In the genomic region with DNA sequence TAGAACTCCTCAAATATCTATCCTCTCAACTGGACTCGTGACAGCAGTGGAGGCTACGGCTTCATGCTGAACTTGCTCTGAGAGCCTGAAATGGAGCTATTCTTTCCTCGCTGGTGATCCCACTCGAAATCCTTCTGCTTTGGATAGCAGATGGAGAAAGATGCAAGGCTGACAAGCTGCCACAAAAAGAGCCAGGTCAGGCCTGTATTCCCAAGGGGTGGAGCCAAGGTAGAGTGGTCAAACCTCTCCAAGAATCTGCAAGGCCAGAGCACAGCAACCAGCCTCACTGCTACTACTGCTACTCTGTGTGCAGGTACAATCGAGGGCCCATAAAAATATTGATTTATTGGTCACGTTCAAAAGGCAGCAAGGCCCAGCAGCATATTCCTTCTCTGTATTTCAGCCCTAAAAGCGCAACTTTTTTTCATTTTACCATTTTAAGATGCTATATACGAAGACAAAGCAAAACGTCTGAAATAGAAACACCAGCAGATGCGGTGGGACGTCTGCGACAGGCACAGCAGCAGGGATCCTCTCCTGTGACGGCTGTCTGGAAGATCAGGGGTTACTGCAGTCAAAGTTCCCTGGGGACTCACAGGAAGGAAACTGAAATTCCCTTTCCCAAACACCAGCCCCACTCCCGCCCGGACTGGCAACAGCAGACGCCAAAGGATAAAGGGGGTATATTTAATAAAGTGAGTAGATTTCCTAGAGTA, we compare ENCODE assay signal across 8 cellular contexts. TPM values are rescaled to one million over a fixed set of nuclear protein-coding genes. Genes with fewer than 3 reads are reported as not detected.
DNase-seq lines count a peak whose midpoint lies in the region; ATAC-seq and TF ChIP-seq lines count a peak whose summit lies in the region.

No MANE protein-coding gene starts in this region.

- peak overlapping the region; percentile 84 to 96 (median 92) for H3K4me3 ChIP-seq in BLaER1 treated with 17β-estradiol and CSF1 and Interleukin-3, amounts not matched to agents 10 nM and 100 nM
- peak overlapping the region; percentile 61 for H3K4me3 ChIP-seq in LNCaP clone FGC (ENCODE audit: low read depth, low read length)
- peak overlapping the region; percentile 88 for H3K4me3 ChIP-seq in colonic mucosa

- no peaks in the 10 kb centered on the region for H3K9me3 ChIP-seq in BLaER1 treated with 17β-estradiol and CSF1 and Interleukin-3, amounts not matched to agents 10 nM and 100 nM (replicated peaks in 1 of 11)
- H3K9me3 ChIP-seq in colonic mucosa, result no peaks in the 10 kb centered on the region

- peaks cover 2 to 12% of the 10 kb centered on the region in 2 donors for H3K27me3 Mint-ChIP-seq in natural killer cell treated with Interleukin-12 subunit alpha and Interleukin-12 subunit beta and Interleukin-15 and Interleukin-18, amount 100 ng/mL, for 72 hours

- H3K36me3 Mint-ChIP-seq in natural killer cell treated with Interleukin-12 subunit alpha and Interleukin-12 subunit beta and Interleukin-15 and Interleukin-18, amount 100 ng/mL, for 72 hours, result no peaks in the 10 kb centered on the region

- peaks cover 0 to 6% (median 0%) of the 10 kb centered on the region in 11 experiments; a peak in 3 of 22 replicates for H3K36me3 ChIP-seq in BLaER1 treated with 17β-estradiol and CSF1 and Interleukin-3, amounts not matched to agents 10 nM and 100 nM
- H3K36me3 ChIP-seq in colonic mucosa, result no peaks in the 10 kb centered on the region

- intact Hi-C loops in colonic mucosa (cut with DNase I), result loop anchor here (5.0 to 10.0 kb wide), 2 partner anchors 48 to 165 kb away; no protein-coding TSS in a partner anchor

- H3K9ac ChIP-seq in BLaER1 treated with 17β-estradiol and CSF1 and Interleukin-3, amounts not matched to agents 10 nM and 100 nM, result peak overlapping the region; percentile 78 to 94 (median 90); a peak in 20 of 22 replicates
- H3K9ac ChIP-seq in colonic mucosa (ENCODE audit: low read depth in 2 of 2, low read length in 2 of 2), result peak overlapping the region; percentile 92 to 95

- peaks cover 5 to 11% of the 10 kb centered on the region in 2 donors for H3K4me1 Mint-ChIP-seq in natural killer cell treated with Interleukin-12 subunit alpha and Interleukin-12 subunit beta and Interleukin-15 and Interleukin-18, amount 100 ng/mL, for 72 hours (ENCODE audit: low read depth in 2 of 2)

- H3K27ac ChIP-seq in BLaER1 treated with 17β-estradiol and CSF1 and Interleukin-3, amounts not matched to agents 10 nM and 100 nM, result peak overlapping the region in 1 of 11 experiments; percentile 86; a peak in 2 of 22 replicates
- peak overlapping the region; percentile 84 for H3K27ac ChIP-seq in colonic mucosa

- no peak for DNase-seq in LNCaP clone FGC (ENCODE audit: low read depth)
- DNase-seq in colonic mucosa, result peak; percentile 65
- no peak for DNase-seq in natural killer cell treated with Interleukin-12 subunit alpha and Interleukin-12 subunit beta and Interleukin-15 and Interleukin-18, amount 100 ng/mL, for 72 hours (ENCODE audit: low spot score)
- no peak for DNase-seq in stimulated activated naive CD4-positive, alpha-beta T cell treated with Interleukin-2 at 50 U/mL for 16 hours (lab: John Stamatoyannopoulos, UW)
- DNase-seq in NCI-H146 (lab: John Stamatoyannopoulos, UW), result no peak
- no peak for DNase-seq in SKM-1 treated with dmso at 0.1 percent for 144 hours (lab: John Stamatoyannopoulos, UW; ENCODE audit: unreplicated experiment)

- H3K4me1 ChIP-seq in BLaER1 treated with 17β-estradiol and CSF1 and Interleukin-3, amounts not matched to agents 10 nM and 100 nM, result peaks cover 23 to 41% (median 32%) of the 10 kb centered on the region in 10 experiments
- peaks cover 4% of the 10 kb centered on the region for H3K4me1 ChIP-seq in colonic mucosa

- no peak for TF ChIP-seq CTCF in LNCaP clone FGC (IDR thresholded peaks at IDR 0.05; ENCODE audit: control insufficient read depth, extremely low read depth, insufficient read depth)
- no peak for TF ChIP-seq CTCF in colonic mucosa (IDR thresholded peaks at IDR 0.05)

- no peaks in the 10 kb centered on the region for H3K9me3 Mint-ChIP-seq in natural killer cell treated with Interleukin-12 subunit alpha and Interleukin-12 subunit beta and Interleukin-15 and Interleukin-18, amount 100 ng/mL, for 72 hours

- peak overlapping the region; percentile 90 to 98 (median 98) for H3K4me2 ChIP-seq in BLaER1 treated with 17β-estradiol and CSF1 and Interleukin-3, amounts not matched to agents 10 nM and 100 nM

- H3K4me3 Mint-ChIP-seq in natural killer cell treated with Interleukin-12 subunit alpha and Interleukin-12 subunit beta and Interleukin-15 and Interleukin-18, amount 100 ng/mL, for 72 hours, result peak overlapping the region; percentile 85

- ATAC-seq in natural killer cell treated with Interleukin-12 subunit alpha and Interleukin-12 subunit beta and Interleukin-15 and Interleukin-18, amount 100 ng/mL, for 72 hours, result no peak
- ATAC-seq in GM21619 (IDR thresholded peaks at IDR 0.05; ENCODE audit: unreplicated experiment), result no peak

- no peaks in the 10 kb centered on the region; a peak in 1 of 22 replicates for H3K27me3 ChIP-seq in BLaER1 treated with 17β-estradiol and CSF1 and Interleukin-3, amounts not matched to agents 10 nM and 100 nM
- H3K27me3 ChIP-seq in colonic mucosa, result no peaks in the 10 kb centered on the region

- peak overlapping the region in 1 of 2 donors; percentile 37 for H3K27ac Mint-ChIP-seq in natural killer cell treated with Interleukin-12 subunit alpha and Interleukin-12 subunit beta and Interleukin-15 and Interleukin-18, amount 100 ng/mL, for 72 hours

- peaks cover 61 to 67% (median 63%) of the 10 kb centered on the region in 11 experiments for H4K20me1 ChIP-seq in BLaER1 treated with 17β-estradiol and CSF1 and Interleukin-3, amounts not matched to agents 10 nM and 100 nM

RNA-seq across cellular contexts. Expression of gene SPRED2, which starts 2.4 kb away (rescaled TPM):
- total RNA-seq in colonic mucosa, result 10 to 100 TPM; 36.9 to 47.8 TPM
- total RNA-seq in natural killer cell treated with Interleukin-12 subunit alpha and Interleukin-12 subunit beta and Interleukin-15 and Interleukin-18, amount 100 ng/mL, for 72 hours, result 10 to 100 TPM in 1 of 2 donors, 1 to 10 TPM in 1; 9.8 to 26.0 TPM
